ENCODE assay signal across 8 cellular contexts in genomic region chr5:147887026-147887627, GRCh38. TPM values are rescaled to one million over a fixed set of nuclear protein-coding genes. Genes with fewer than 3 reads are reported as not detected.
DNase-seq lines count a peak whose midpoint lies in the region; ATAC-seq and TF ChIP-seq lines count a peak whose summit lies in the region.

No MANE protein-coding gene starts in this region.

- H3K9me3 Mint-ChIP-seq in effector memory CD8-positive, alpha-beta T cell, result no peaks in the 10 kb centered on the region

- peak; percentile 48 for ATAC-seq in left colon
- no peak for ATAC-seq in HG03432 (IDR thresholded peaks at IDR 0.05; ENCODE audit: unreplicated experiment)
- ATAC-seq in effector memory CD8-positive, alpha-beta T cell (replicated peaks), result no peak

- no peak for TF ChIP-seq POLR2A in NB4 (IDR thresholded peaks at IDR 0.05; ENCODE audit: extremely low read depth, insufficient read length)

- H3K4me1 Mint-ChIP-seq in effector memory CD8-positive, alpha-beta T cell (ENCODE audit: low read depth in 2 of 2), result no peaks in the 10 kb centered on the region

- no peak overlapping the region for H3K27ac Mint-ChIP-seq in effector memory CD8-positive, alpha-beta T cell

- peak; percentile 58 for TF ChIP-seq CTCF in NB4 (IDR thresholded peaks at IDR 0.05; ENCODE audit: low read depth, low read length)

- peaks cover 17 to 25% of the 10 kb centered on the region in 2 donors for H3K27me3 Mint-ChIP-seq in effector memory CD8-positive, alpha-beta T cell

- DNase-seq in EH (ENCODE audit: low read depth) (peak; percentile 19), NB4 (ENCODE audit: low read depth) (peak; percentile 47), amniotic epithelial cell (ENCODE audit: low read depth) (peak; percentile 34), left colon (no peak), epidermal melanocyte (ENCODE audit: insufficient read length, low spot score) (no peak)
- DNase-seq in activated naive CD4-positive, alpha-beta T cell treated with Interleukin-2 at 50 U/mL for 16 hours, result no peak
- no peak for DNase-seq in effector memory CD8-positive, alpha-beta T cell

- H3K36me3 Mint-ChIP-seq in effector memory CD8-positive, alpha-beta T cell (ENCODE audit: insufficient read depth), result no peaks in the 10 kb centered on the region

- no peak overlapping the region for H3K4me3 ChIP-seq in NB4 (ENCODE audit: low read depth, low read length)

- intact Hi-C loops in left colon (cut with DNase I, micrococcal nuclease), result loop anchor here in 1 of 2 donors (10.0 kb wide), 1 partner anchor 48 kb away; no protein-coding TSS in a partner anchor

- H3K4me3 Mint-ChIP-seq in effector memory CD8-positive, alpha-beta T cell, result no peak overlapping the region

RNA-seq across cellular contexts. Expression of gene SCGB3A2, which starts 8.6 kb away (rescaled TPM):
- not detected for total RNA-seq in left colon

RNA-seq across cellular contexts. Expression of gene C5orf46, which starts 19.2 kb away (rescaled TPM):
- total RNA-seq in left colon, result not detected

RNA-seq across cellular contexts. Expression of gene SPINK1, which starts 55.7 kb away (rescaled TPM):
- 100 to 1,000 TPM; 275 to 368 TPM for total RNA-seq in left colon

Comparison
In these comparisons a context has a peak if more than half of its experiments do, and no peak if none do; other contexts are left out.
1. DNase-seq: peak in EH (single experiment), NB4 (single experiment) and amniotic epithelial cell (single experiment); none in left colon (0 of 2), activated naive CD4-positive, alpha-beta T cell treated with Interleukin-2 at 50 U/mL for 16 hours (single experiment), effector memory CD8-positive, alpha-beta T cell (0 of 3) and epidermal melanocyte (single experiment).